Comparison of ENCODE assay signal across 15 cellular contexts in the genomic region with DNA sequence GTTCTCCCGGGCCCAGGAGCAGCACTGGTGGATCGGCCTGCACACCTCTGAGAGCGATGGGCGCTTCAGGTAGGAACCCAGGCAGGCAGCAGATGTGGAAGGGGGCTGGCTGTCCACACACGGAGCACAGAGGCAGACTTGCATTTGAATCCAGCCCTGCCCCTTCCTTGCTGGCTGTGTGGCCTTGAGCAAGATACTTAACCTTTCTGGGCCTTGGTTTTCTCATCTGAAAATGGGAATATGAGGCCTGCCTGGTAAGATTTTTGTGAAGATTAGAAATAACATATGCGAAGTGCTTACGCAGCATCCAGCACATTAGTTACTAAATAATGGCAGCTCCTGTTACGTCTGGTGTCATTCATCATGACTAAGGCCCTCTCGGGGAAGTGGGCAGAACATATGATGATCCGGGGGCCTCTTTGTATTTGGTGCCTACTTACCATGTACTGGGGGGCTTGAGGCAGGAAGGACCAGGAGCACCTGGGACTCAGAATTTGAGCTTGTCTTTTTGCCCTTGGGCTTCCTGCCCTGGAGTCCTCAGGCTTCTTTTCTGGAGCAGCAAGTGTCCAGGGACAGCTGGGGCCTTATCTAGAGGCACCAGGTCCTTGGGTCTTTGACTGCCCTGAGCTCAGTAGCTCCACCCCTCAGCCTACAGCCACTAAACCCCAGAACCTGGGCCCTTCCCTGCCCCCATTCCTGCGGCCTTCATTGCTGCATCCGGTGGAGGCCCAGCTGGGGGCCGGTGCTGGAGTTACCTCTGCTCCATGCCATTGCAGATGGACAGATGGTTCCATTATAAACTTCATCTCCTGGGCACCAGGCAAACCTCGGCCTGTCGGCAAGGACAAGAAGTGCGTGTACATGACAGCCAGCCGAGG. TPM values are rescaled to one million over a fixed set of nuclear protein-coding genes. Genes with fewer than 3 reads are reported as not detected.
DNase-seq lines count a peak whose midpoint lies in the region; ATAC-seq and TF ChIP-seq lines count a peak whose summit lies in the region.
"Had no signal": no experiment of that assay in that cellular context is flagged by ENCODE, and none has a peak within 500 bp of the region (broad histone marks: within the 10 kb centered on the region; RNA-seq: fewer than 3 reads in every experiment).

No MANE protein-coding gene starts in this region.

- H3K27ac ChIP-seq in ascending aorta (peak overlapping the region; percentile 30 to 50), lower lobe of right lung (no peak overlapping the region), brain microvascular endothelial cell (no peak overlapping the region)
- H3K27ac ChIP-seq: 22Rv1; BLaER1 treated with 17β-estradiol and CSF1 and Interleukin-3, amounts not matched to agents 10 nM and 100 nM had no signal

- H3K27me3 ChIP-seq in ascending aorta: no peaks in the 10 kb centered on the region
- no peaks in the 10 kb centered on the region for H3K27me3 ChIP-seq in lower lobe of right lung (ENCODE audit: low read depth)
- H3K27me3 ChIP-seq in brain microvascular endothelial cell (replicated peaks): no peaks in the 10 kb centered on the region
- H3K27me3 ChIP-seq: BLaER1 treated with 17β-estradiol and CSF1 and Interleukin-3, amounts not matched to agents 10 nM and 100 nM; MG63 had no signal

- H3K4me1 ChIP-seq in ascending aorta (no peaks in the 10 kb centered on the region), lower lobe of right lung (no peaks in the 10 kb centered on the region)
- H3K4me1 ChIP-seq: BLaER1 treated with 17β-estradiol and CSF1 and Interleukin-3, amounts not matched to agents 10 nM and 100 nM had no signal

- H3K9me3 ChIP-seq in ascending aorta (no peaks in the 10 kb centered on the region), lower lobe of right lung (no peaks in the 10 kb centered on the region)
- H3K9me3 ChIP-seq: BLaER1 treated with 17β-estradiol and CSF1 and Interleukin-3, amounts not matched to agents 10 nM and 100 nM; MG63 had no signal

- TF ChIP-seq CTCF in ascending aorta (IDR thresholded peaks at IDR 0.05): no peak
- no peak for TF ChIP-seq CTCF in lower lobe of right lung (IDR thresholded peaks at IDR 0.05)
- no peak for TF ChIP-seq CTCF in brain microvascular endothelial cell (IDR thresholded peaks at IDR 0.05; ENCODE audit: low read depth, low read length, missing control alignments)

- H3K36me3 ChIP-seq in ascending aorta: peaks cover 12 to 46% of the 10 kb centered on the region in 2 donors
- H3K36me3 ChIP-seq in lower lobe of right lung: peaks cover 49% of the 10 kb centered on the region
- H3K36me3 ChIP-seq in brain microvascular endothelial cell (replicated peaks): peaks cover 95% of the 10 kb centered on the region

- in situ Hi-C loops in brain microvascular endothelial cell (cut with HindIII; ENCODE audit: low pct_ligation_motif_present, low sequenced_read_pairs): no loop called here

- ATAC-seq in lower lobe of right lung (no peak), HG03521 (IDR thresholded peaks at IDR 0.05; ENCODE audit: unreplicated experiment) (no peak)

- DNase-seq in activated effector memory CD4-positive, alpha-beta T cell treated with anti-CD3 and anti-CD28 coated beads, Interleukin-2, amount 50 U/mL, for 16 hours: peak; percentile 55
- no peak for DNase-seq in activated effector memory CD4-positive, alpha-beta T cell treated with Interleukin-2 at 50 U/mL for 16 hours
- DNase-seq in ascending aorta (ENCODE audit: low spot score in 2 of 2) (no peak), lower lobe of right lung (peak; percentile 18), DMS53 treated with DMSO at 0.1 percent for 48 hours (lab: John Stamatoyannopoulos, UW; ENCODE audit: unreplicated experiment) (no peak), brain microvascular endothelial cell (no peak), NCI-H2081 treated with DMSO at 0.1 percent for 48 hours (lab: John Stamatoyannopoulos, UW) (no peak)
- DNase-seq: DMS79, MG63, NCI-H1092 treated with DMSO at 0.1 percent for 48 hours, NCI-H187, SHP77 treated with DMSO at 0.1 percent for 48 hours had no signal

- intact Hi-C loops in ascending aorta (cut with DNase I): loop anchor here (5.0 kb wide), 1 partner anchor 54 kb away; the partner anchor contains the start of gene MRC2
- intact Hi-C loops in lower lobe of right lung (cut with DNase I): no loop called here

- no peak overlapping the region for H3K4me3 ChIP-seq in ascending aorta
- no peak overlapping the region for H3K4me3 ChIP-seq in lower lobe of right lung
- no peak overlapping the region for H3K4me3 ChIP-seq in brain microvascular endothelial cell (ENCODE audit: low read depth, low read length)
- H3K4me3 ChIP-seq: BLaER1 treated with 17β-estradiol and CSF1 and Interleukin-3, amounts not matched to agents 10 nM and 100 nM; MG63 had no signal

RNA-seq across cellular contexts. Expression of gene MRC2, which starts 53.8 kb away (rescaled TPM):
- total RNA-seq in ascending aorta (147 TPM), lower lobe of right lung (91.2 TPM)

Comparison
In these comparisons a context has a peak if more than half of its experiments do, and no peak if none do; other contexts are left out.
1. DNase-seq: peak in activated effector memory CD4-positive, alpha-beta T cell treated with anti-CD3 and anti-CD28 coated beads, Interleukin-2, amount 50 U/mL, for 16 hours (single experiment) and lower lobe of right lung (single experiment); none in activated effector memory CD4-positive, alpha-beta T cell treated with Interleukin-2 at 50 U/mL for 16 hours (single experiment), ascending aorta (0 of 2), DMS53 treated with DMSO at 0.1 percent for 48 hours (single experiment), brain microvascular endothelial cell (single experiment) and NCI-H2081 treated with DMSO at 0.1 percent for 48 hours (single experiment).
2. H3K27ac ChIP-seq: peak in ascending aorta (2 of 2); none in lower lobe of right lung (single experiment) and brain microvascular endothelial cell (single experiment).